11 cellular contexts compared by ENCODE assay signal in genomic region chr17:9768381-9768934, GRCh38. TPM values are rescaled to one million over a fixed set of nuclear protein-coding genes. Genes with fewer than 3 reads are reported as not detected.
A peak's percentile ranks its signal among the peaks of the same experiment; 100 is the strongest.
DNase-seq lines count a peak whose midpoint lies in the region; ATAC-seq, FAIRE-seq and TF ChIP-seq lines count a peak whose summit lies in the region.
"Had no signal": no experiment of that assay in that cellular context is flagged by ENCODE, and none has a peak within 500 bp of the region (broad histone marks: within the 10 kb centered on the region; RNA-seq: fewer than 3 reads in every experiment).

No MANE protein-coding gene starts in this region.

- peaks cover 2% of the 10 kb centered on the region for H3K36me3 Mint-ChIP-seq in astrocyte (ENCODE audit: low read depth, unreplicated experiment)
- no peaks in the 10 kb centered on the region for H3K36me3 Mint-ChIP-seq in activated T-helper 2 cell treated with anti-CD3 and anti-CD28 coated beads, Interferon-gamma antibody, Interleukin-2, Interleukin-4, amounts not matched to agents 10 μg/mL and 5 μg/mL and 100 μg/mL, durations not matched to agents 14 hours and 24 hours and 36 hours (ENCODE audit: low read depth)

- no peaks in the 10 kb centered on the region for H3K79me2 ChIP-seq in astrocyte (ENCODE audit: insufficient read depth, low read length)

- no peaks in the 10 kb centered on the region for H3K36me3 ChIP-seq in astrocyte (ENCODE audit: insufficient read depth, low read length)
- H3K36me3 ChIP-seq: BLaER1, neutrophil had no signal

- peak; percentile 37 for TF ChIP-seq CTCF in astrocyte (IDR thresholded peaks at IDR 0.05; ENCODE audit: insufficient read depth, low read depth, low read length)

- no peak overlapping the region for H3K9ac ChIP-seq in astrocyte (ENCODE audit: low read length)
- H3K9ac ChIP-seq: BLaER1 had no signal

- ATAC-seq in HG02981 (IDR thresholded peaks at IDR 0.05; ENCODE audit: unreplicated experiment): no peak
- no peak for ATAC-seq in GM21447 (IDR thresholded peaks at IDR 0.05; ENCODE audit: unreplicated experiment)

- H3K27me3 ChIP-seq in astrocyte (ENCODE audit: insufficient read depth, low read length): peaks cover 2% of the 10 kb centered on the region
- H3K27me3 ChIP-seq: BLaER1 had no signal

- no peak overlapping the region for H3K4me3 Mint-ChIP-seq in astrocyte (ENCODE audit: unreplicated experiment)
- no peak overlapping the region for H3K4me3 Mint-ChIP-seq in activated T-helper 2 cell treated with anti-CD3 and anti-CD28 coated beads, Interferon-gamma antibody, Interleukin-2, Interleukin-4, amounts not matched to agents 10 μg/mL and 5 μg/mL and 100 μg/mL, durations not matched to agents 14 hours and 24 hours and 36 hours (ENCODE audit: low read depth)

- no peaks in the 10 kb centered on the region for H3K4me1 Mint-ChIP-seq in astrocyte (ENCODE audit: low read depth, unreplicated experiment)
- H3K4me1 Mint-ChIP-seq in activated T-helper 2 cell treated with anti-CD3 and anti-CD28 coated beads, Interferon-gamma antibody, Interleukin-2, Interleukin-4, amounts not matched to agents 10 μg/mL and 5 μg/mL and 100 μg/mL, durations not matched to agents 14 hours and 24 hours and 36 hours (ENCODE audit: low read depth): peaks cover 4% of the 10 kb centered on the region

- H2AFZ ChIP-seq in astrocyte (ENCODE audit: low read depth, low read length): no peak overlapping the region

- intact Hi-C loops in activated T-helper 2 cell treated with anti-CD3 and anti-CD28 coated beads, Interferon-gamma antibody, Interleukin-2, Interleukin-4, amounts not matched to agents 10 μg/mL and 5 μg/mL and 100 μg/mL, durations not matched to agents 14 hours and 24 hours and 36 hours (cut with micrococcal nuclease): loop anchor here (2.0 kb wide), 1 partner anchor 40 kb away; no protein-coding TSS in a partner anchor

- no peaks in the 10 kb centered on the region for H3K4me1 ChIP-seq in astrocyte (ENCODE audit: insufficient read depth, low read length)

- FAIRE-seq in astrocyte (lab: Jason Lieb, UNC): no peak

- no peaks in the 10 kb centered on the region for H3K9me3 Mint-ChIP-seq in astrocyte (ENCODE audit: unreplicated experiment)
- H3K9me3 Mint-ChIP-seq in activated T-helper 2 cell treated with anti-CD3 and anti-CD28 coated beads, Interferon-gamma antibody, Interleukin-2, Interleukin-4, amounts not matched to agents 10 μg/mL and 5 μg/mL and 100 μg/mL, durations not matched to agents 14 hours and 24 hours and 36 hours: no peaks in the 10 kb centered on the region

- H3K4me2 ChIP-seq in astrocyte (ENCODE audit: low read length): no peak overlapping the region

- no peak overlapping the region for H3K27ac Mint-ChIP-seq in astrocyte (ENCODE audit: unreplicated experiment)
- no peak overlapping the region for H3K27ac Mint-ChIP-seq in activated T-helper 2 cell treated with anti-CD3 and anti-CD28 coated beads, Interferon-gamma antibody, Interleukin-2, Interleukin-4, amounts not matched to agents 10 μg/mL and 5 μg/mL and 100 μg/mL, durations not matched to agents 14 hours and 24 hours and 36 hours

- no peaks in the 10 kb centered on the region for H4K20me1 ChIP-seq in astrocyte (ENCODE audit: insufficient read depth, low read length)
- H4K20me1 ChIP-seq: BLaER1 had no signal

- H3K4me3 ChIP-seq in astrocyte (ENCODE audit: insufficient read depth, low read depth, low read length): no peak overlapping the region
- H3K4me3 ChIP-seq: BLaER1 had no signal

- H3K9me3 ChIP-seq in astrocyte (ENCODE audit: insufficient read depth, low read depth, low read length): no peaks in the 10 kb centered on the region
- H3K9me3 ChIP-seq: BLaER1, neutrophil had no signal

- no peak overlapping the region for H3K27ac ChIP-seq in astrocyte (ENCODE audit: low read depth, low read length)
- H3K27ac ChIP-seq: BLaER1, neutrophil had no signal

- peaks cover 33% of the 10 kb centered on the region for H3K27me3 Mint-ChIP-seq in astrocyte (ENCODE audit: low read depth, unreplicated experiment)
- no peaks in the 10 kb centered on the region for H3K27me3 Mint-ChIP-seq in activated T-helper 2 cell treated with anti-CD3 and anti-CD28 coated beads, Interferon-gamma antibody, Interleukin-2, Interleukin-4, amounts not matched to agents 10 μg/mL and 5 μg/mL and 100 μg/mL, durations not matched to agents 14 hours and 24 hours and 36 hours (ENCODE audit: low read depth)

- DNase-seq in NCI-H1417 (lab: John Stamatoyannopoulos, UW): peak in 2 of 3 experiments; percentile 10 to 46
- no peak for DNase-seq in NCI-H1417 treated with DMSO at 0.1 percent for 48 hours (lab: John Stamatoyannopoulos, UW)
- peak; percentile 61 for DNase-seq in LoVo (ENCODE audit: low spot score)
- DNase-seq in astrocyte (ENCODE audit: low read depth): peak; percentile 1
- peak; percentile 67 for DNase-seq in kidney glomerular epithelial cell (lab: John Stamatoyannopoulos, UW)
- no peak for DNase-seq in activated T-helper 2 cell treated with anti-CD3 and anti-CD28 coated beads, Interferon-gamma antibody, Interleukin-2, Interleukin-4, amounts not matched to agents 10 μg/mL and 5 μg/mL and 100 μg/mL, durations not matched to agents 14 hours and 24 hours and 36 hours (ENCODE audit: low spot score)

RNA-seq across cellular contexts. Expression of gene DHRS7C, which starts 22.9 kb away (rescaled TPM):
- not detected in 2 replicates for total RNA-seq in astrocyte
- total RNA-seq in activated T-helper 2 cell treated with anti-CD3 and anti-CD28 coated beads, Interferon-gamma antibody, Interleukin-2, Interleukin-4, amounts not matched to agents 10 μg/mL and 5 μg/mL and 100 μg/mL, durations not matched to agents 14 hours and 24 hours and 36 hours: not detected in 2 replicates
- total RNA-seq: T-helper 2 cell treated with Interferon-gamma antibody and Interleukin-4, amounts not matched to agents 100 ng/mL and 5 ng/mL, for 36 hours had no signal

RNA-seq across cellular contexts. Expression of gene GSG1L2, which starts 53.4 kb away (rescaled TPM):
- total RNA-seq in astrocyte: not detected in 2 replicates
- not detected in 2 replicates for total RNA-seq in activated T-helper 2 cell treated with anti-CD3 and anti-CD28 coated beads, Interferon-gamma antibody, Interleukin-2, Interleukin-4, amounts not matched to agents 10 μg/mL and 5 μg/mL and 100 μg/mL, durations not matched to agents 14 hours and 24 hours and 36 hours
- total RNA-seq: T-helper 2 cell treated with Interferon-gamma antibody and Interleukin-4, amounts not matched to agents 100 ng/mL and 5 ng/mL, for 36 hours had no signal

RNA-seq across cellular contexts. Expression of gene GLP2R, which starts 57.3 kb away (rescaled TPM):
- total RNA-seq in astrocyte: 0.17 and 0.41 TPM in 2 replicates
- total RNA-seq in activated T-helper 2 cell treated with anti-CD3 and anti-CD28 coated beads, Interferon-gamma antibody, Interleukin-2, Interleukin-4, amounts not matched to agents 10 μg/mL and 5 μg/mL and 100 μg/mL, durations not matched to agents 14 hours and 24 hours and 36 hours: not detected in 2 replicates
- total RNA-seq: T-helper 2 cell treated with Interferon-gamma antibody and Interleukin-4, amounts not matched to agents 100 ng/mL and 5 ng/mL, for 36 hours had no signal

Comparison
In these comparisons a context has a peak if more than half of its experiments do, and no peak if none do; other contexts are left out.
1. DNase-seq: peak in NCI-H1417 (2 of 3), LoVo (single experiment), astrocyte (single experiment) and kidney glomerular epithelial cell (single experiment); none in NCI-H1417 treated with DMSO at 0.1 percent for 48 hours (single experiment) and activated T-helper 2 cell treated with anti-CD3 and anti-CD28 coated beads, Interferon-gamma antibody, Interleukin-2, Interleukin-4, amounts not matched to agents 10 μg/mL and 5 μg/mL and 100 μg/mL, durations not matched to agents 14 hours and 24 hours and 36 hours (single experiment).